In genomic region chr22:19986011-19986409, GRCh38 we compare ENCODE assay signal across 1 cellular context.
TF ChIP-seq lines count a peak whose summit lies in the region.

No MANE protein-coding gene starts in this region.

TF ChIP-seq in HCT116, 20 proteins besides CTCF, POLR2A, EP300 and RAD21 (continued from another document):
- no peak for TF ChIP-seq ZBTB33 (IDR thresholded peaks at IDR 0.05; ENCODE audit: extremely low read depth, insufficient replicate concordance, low read length)
- TF ChIP-seq CEBPB (IDR thresholded peaks at IDR 0.05; ENCODE audit: low read depth), result no peak
- TF ChIP-seq ZNF274 (IDR thresholded peaks at IDR 0.05; ENCODE audit: low read depth, low read length), result no peak
- TF ChIP-seq EZH2 (IDR thresholded peaks at IDR 0.05), result no peak
- no peak for TF ChIP-seq EZH2phosphoT487 (IDR thresholded peaks at IDR 0.05; ENCODE audit: borderline replicate concordance)
- TF ChIP-seq TCF7L2 (IDR thresholded peaks at IDR 0.05; ENCODE audit: borderline replicate concordance, extremely low read depth, insufficient read depth, insufficient read length), result no peak
